Comparison of ENCODE assay signal across 8 cellular contexts in genomic region chr12:27711312-27711682, GRCh38. TPM values are rescaled to one million over a fixed set of nuclear protein-coding genes. Genes with fewer than 3 reads are reported as not detected.
DNase-seq lines count a peak whose midpoint lies in the region; ATAC-seq, FAIRE-seq and TF ChIP-seq lines count a peak whose summit lies in the region.

No MANE protein-coding gene starts in this region.

- peak overlapping the region; percentile 83 for H3K4me2 ChIP-seq in endothelial cell of umbilical vein (ENCODE audit: insufficient read depth, low read length)

- H3K4me3 ChIP-seq in right atrium auricular region (peak overlapping the region; percentile 90 to 99), endothelial cell of umbilical vein (replicated peaks in 1 of 3; ENCODE audit: insufficient read depth in 1 of 3, low read depth in 1 of 3, low read length in 3 of 3) (peak overlapping the region; percentile 86 to 93 (median 91)), neutrophil (ENCODE audit: low read depth in 1 of 2, low read length in 1 of 2) (peak overlapping the region; percentile 64 to 83)

- no peaks in the 10 kb centered on the region for H3K9me1 ChIP-seq in endothelial cell of umbilical vein (replicated peaks; ENCODE audit: control insufficient read depth, extremely low read depth, insufficient read depth, low read length)

- BruUV-seq in endothelial cell of umbilical vein (replicated peaks; lab: Mats Ljungman, UMichigan): no TSS peak

- no peak for DNase-seq in right atrium auricular region (ENCODE audit: low spot score)
- DNase-seq in cardiac septum (ENCODE audit: low spot score): no peak
- DNase-seq in endothelial cell of umbilical vein (ENCODE audit: low read depth, low spot score): no peak

- H4K20me1 ChIP-seq in endothelial cell of umbilical vein (replicated peaks; ENCODE audit: control insufficient read depth, extremely low read depth, insufficient read depth, low read length): no peaks in the 10 kb centered on the region

- intact Hi-C loops in cardiac septum (cut with DNase I): no loop called here
- intact Hi-C loops in endothelial cell of umbilical vein (cut with micrococcal nuclease): no loop called here

- H3K79me2 ChIP-seq in endothelial cell of umbilical vein (ENCODE audit: control insufficient read depth, insufficient read depth, low read length): peaks cover 44% of the 10 kb centered on the region

- peak overlapping the region; percentile 93 for H2AFZ ChIP-seq in endothelial cell of umbilical vein (ENCODE audit: low read depth, low read length)

- TF ChIP-seq CTCF in right atrium auricular region (IDR thresholded peaks at IDR 0.05) (no peak), endothelial cell of umbilical vein (IDR thresholded peaks at IDR 0.05; ENCODE audit: extremely low read depth in 1 of 2, insufficient read depth in 1 of 2, low read depth in 1 of 2, low read length in 2 of 2) (no peak), neutrophil (IDR thresholded peaks at IDR 0.05) (no peak)

- peaks cover 2% of the 10 kb centered on the region for H3K36me3 ChIP-seq in right atrium auricular region
- no peaks in the 10 kb centered on the region for H3K36me3 ChIP-seq in endothelial cell of umbilical vein (ENCODE audit: control insufficient read depth in 2 of 2, extremely low read depth in 1 of 2, insufficient read depth in 2 of 2, low read length in 2 of 2)
- H3K36me3 ChIP-seq in neutrophil: peaks cover 2% of the 10 kb centered on the region

- H3K27me3 ChIP-seq in right atrium auricular region: no peaks in the 10 kb centered on the region
- H3K27me3 ChIP-seq in endothelial cell of umbilical vein (ENCODE audit: control insufficient read depth in 2 of 2, insufficient read depth in 2 of 2, low read length in 2 of 2): no peaks in the 10 kb centered on the region
- H3K27me3 ChIP-seq in neutrophil: no peaks in the 10 kb centered on the region

- no peak for TF ChIP-seq POLR2A in endothelial cell of umbilical vein (IDR thresholded peaks at IDR 0.05; ENCODE audit: low read depth, low read length)

- CTCF ChIA-PET in endothelial cell of umbilical vein (lab: Charles Lee): no interaction called here

- H3K27ac ChIP-seq in right atrium auricular region (peak overlapping the region; percentile 86 to 88), endothelial cell of umbilical vein (ENCODE audit: insufficient read depth, low read depth, low read length) (peak overlapping the region; percentile 46), neutrophil (no peak overlapping the region)

- H3K4me1 ChIP-seq in right atrium auricular region (peaks cover 0 to 27% of the 10 kb centered on the region in 2 donors), endothelial cell of umbilical vein (ENCODE audit: control insufficient read depth, extremely low read depth, insufficient read depth, low read length) (peaks cover 10% of the 10 kb centered on the region), neutrophil (ENCODE audit: control insufficient read depth in 1 of 2, insufficient read depth in 1 of 2, low read depth in 1 of 2, low read length in 1 of 2) (peaks cover 13 to 20% of the 10 kb centered on the region in 2 experiments)

- ATAC-seq in HG03354 (IDR thresholded peaks at IDR 0.05; ENCODE audit: poor library complexity, severe bottlenecking, unreplicated experiment): peak; percentile 28
- peak; percentile 2 for ATAC-seq in SK-N-SH treated with all-trans-retinoic acid at 6 μM for 48 hours
- no peak for ATAC-seq in HG03045 (IDR thresholded peaks at IDR 0.05; ENCODE audit: unreplicated experiment)
- no peak for ATAC-seq in GM21367 (IDR thresholded peaks at IDR 0.05; ENCODE audit: unreplicated experiment)

- dilution Hi-C loops in endothelial cell of umbilical vein (cut with MboI; ENCODE audit: extremely low pct_ligation_motif_present, low sequenced_read_pairs): no loop called here

- FAIRE-seq in endothelial cell of umbilical vein (lab: Jason Lieb, UNC): no peak

- H3K9me3 ChIP-seq in right atrium auricular region (no peaks in the 10 kb centered on the region), endothelial cell of umbilical vein (replicated peaks; ENCODE audit: control insufficient read depth, insufficient read depth, low read length) (no peaks in the 10 kb centered on the region), neutrophil (no peaks in the 10 kb centered on the region)

- peak overlapping the region; percentile 67 for H3K9ac ChIP-seq in endothelial cell of umbilical vein (replicated peaks; ENCODE audit: extremely low read depth, insufficient read depth, low read length)

- POLR2A ChIA-PET in endothelial cell of umbilical vein (lab: Charles Lee): no interaction called here

TF ChIP-seq in SK-N-SH treated with all-trans-retinoic acid at 6 μM for 48 hours, 23 proteins besides CTCF, POLR2A, EP300 and RAD21:
- no peak for TF ChIP-seq GLIS3 (CRISPR knock-in tag; IDR thresholded peaks at IDR 0.05)
- TF ChIP-seq ESRRG (CRISPR knock-in tag; IDR thresholded peaks at IDR 0.05): no peak
- TF ChIP-seq ZNF70 (CRISPR knock-in tag; IDR thresholded peaks at IDR 0.05): no peak
- no peak for TF ChIP-seq CSDC2 (CRISPR knock-in tag; IDR thresholded peaks at IDR 0.05)

TF ChIP-seq in endothelial cell of umbilical vein, 7 proteins besides CTCF, POLR2A, EP300 and RAD21:
- TF ChIP-seq GATA2 (IDR thresholded peaks at IDR 0.05; ENCODE audit: insufficient read depth, insufficient read length, low read depth, low read length) (no peak), MAX (IDR thresholded peaks at IDR 0.05; ENCODE audit: insufficient read depth, insufficient read length) (no peak), EZH2 (IDR thresholded peaks at IDR 0.05; ENCODE audit: borderline replicate concordance, low read depth, low read length, severe bottlenecking) (no peak), MYC (IDR thresholded peaks at IDR 0.05; ENCODE audit: low read depth, low read length) (no peak), JUN (IDR thresholded peaks at IDR 0.05; ENCODE audit: borderline replicate concordance, insufficient read depth, insufficient read length, low read depth) (no peak), FOS (IDR thresholded peaks at IDR 0.05; ENCODE audit: borderline replicate concordance, insufficient read depth, low read length) (no peak), POLR2AphosphoS5 (IDR thresholded peaks at IDR 0.05; ENCODE audit: insufficient read depth, low read depth, low read length) (no peak)

RNA-seq across cellular contexts. Expression of gene MRPS35, which starts 0.7 kb away (rescaled TPM):
- 10 to 100 TPM; 41.5 to 56.0 TPM for total RNA-seq in right atrium auricular region
- 51.5 TPM for total RNA-seq in cardiac septum
- total RNA-seq in endothelial cell of umbilical vein: 38.2 and 38.6 TPM in 2 replicates
- 17.3 and 22.7 TPM in 2 replicates for polyA plus RNA-seq in endothelial cell of umbilical vein
- 44.8 and 48.3 TPM in 2 replicates for polyA plus RNA-seq in endothelial cell of umbilical vein (2011; cell fraction: cytosol; rRNA removed)
- polyA plus RNA-seq in endothelial cell of umbilical vein (2011; cell fraction: nucleus; rRNA removed): 20.6 and 23.1 TPM in 2 replicates
- 42.6 and 56.7 TPM in 2 replicates for polyA plus RNA-seq in endothelial cell of umbilical vein (2012)
- polyA minus RNA-seq in endothelial cell of umbilical vein: 10.8 and 13.2 TPM in 2 replicates
- 80.6 TPM for polyA minus RNA-seq in endothelial cell of umbilical vein (2011; cell fraction: cytosol; rRNA and poly(A)+ RNA removed)
- 6.1 and 9.0 TPM in 2 replicates for polyA minus RNA-seq in endothelial cell of umbilical vein (2011; cell fraction: nucleus; rRNA and poly(A)+ RNA removed)

RNA-seq across cellular contexts. Expression of gene REP15, which starts 15.1 kb away (rescaled TPM):
- total RNA-seq in right atrium auricular region (1 to 10 TPM; 1.4 to 3.1 TPM), cardiac septum (3.6 TPM), endothelial cell of umbilical vein (4.3 and 4.8 TPM in 2 replicates)
- 0.51 and 0.94 TPM in 2 replicates for polyA plus RNA-seq in endothelial cell of umbilical vein
- polyA plus RNA-seq in endothelial cell of umbilical vein (2011; cell fraction: cytosol; rRNA removed): 0.83 and 0.94 TPM in 2 replicates
- 3.4 and 4.5 TPM in 2 replicates for polyA plus RNA-seq in endothelial cell of umbilical vein (2011; cell fraction: nucleus; rRNA removed)
- 1.3 and 2.2 TPM in 2 replicates for polyA plus RNA-seq in endothelial cell of umbilical vein (2012)
- 2.0 and 3.0 TPM in 2 replicates for polyA minus RNA-seq in endothelial cell of umbilical vein
- not detected for polyA minus RNA-seq in endothelial cell of umbilical vein (2011; cell fraction: cytosol; rRNA and poly(A)+ RNA removed)
- 7.4 and 8.3 TPM in 2 replicates for polyA minus RNA-seq in endothelial cell of umbilical vein (2011; cell fraction: nucleus; rRNA and poly(A)+ RNA removed)

Comparison
In these comparisons a context has a peak if more than half of its experiments do, and no peak if none do; other contexts are left out.
1. ATAC-seq: peak in HG03354 (single experiment) and SK-N-SH treated with all-trans-retinoic acid at 6 μM for 48 hours (single experiment); none in HG03045 (single experiment) and GM21367 (single experiment).
2. Peak in every context shown above with its lines, with median percentiles within 50 percentile points of each other: H3K4me3 ChIP-seq.